Comparison of ENCODE assay signal across 10 cellular contexts in the genomic region with DNA sequence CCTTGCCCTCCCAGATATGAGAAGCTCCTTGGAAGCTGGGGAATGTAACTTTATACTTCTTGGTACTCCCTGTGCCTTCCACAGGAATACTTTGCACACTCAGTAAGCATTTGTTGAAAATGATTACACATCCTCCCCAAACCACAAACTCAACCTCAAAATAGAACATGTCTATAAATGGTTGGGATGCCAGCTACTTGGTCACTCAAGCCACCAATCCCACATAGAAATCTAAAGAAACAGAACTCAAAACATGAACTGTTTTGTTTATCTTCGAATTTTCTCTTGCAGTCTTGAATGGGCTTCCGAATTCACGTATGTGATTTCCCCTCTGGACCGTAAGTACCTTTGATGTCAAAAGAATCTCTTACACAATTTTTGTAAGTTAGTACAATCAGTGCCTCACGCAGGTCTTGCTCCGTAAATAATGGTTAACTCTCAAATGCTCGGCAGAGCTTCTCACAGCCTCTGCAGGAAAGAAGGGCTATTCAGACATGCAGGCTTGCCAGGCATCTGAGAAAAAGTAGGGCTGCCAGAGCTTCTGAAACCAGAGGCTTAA. TPM values are rescaled to one million over a fixed set of nuclear protein-coding genes. Genes with fewer than 3 reads are reported as not detected.
DNase-seq lines count a peak whose midpoint lies in the region; ATAC-seq and TF ChIP-seq lines count a peak whose summit lies in the region.
"Had no signal": no experiment of that assay in that cellular context is flagged by ENCODE, and none has a peak within 500 bp of the region (broad histone marks: within the 10 kb centered on the region; RNA-seq: fewer than 3 reads in every experiment).

No MANE protein-coding gene starts in this region.

- no peak for TF ChIP-seq EP300 in upper lobe of left lung (IDR thresholded peaks at IDR 0.05)

- intact Hi-C loops in left lung (cut with DNase I), result no loop called here

- WGBS in upper lobe of left lung, 2 donors, result 11 to 19% methylated on average over 7 of the region's 7 CpGs

- CTCF ChIA-PET in activated CD8-positive, alpha-beta memory T cell treated with anti-CD3 and anti-CD28 coated beads, Interleukin-2, amount 10 ng/mL, durations not matched to agents 7 days and 5 days (lab: Charles Lee), result interaction anchor here (0.8 kb wide), 1 partner anchor 161 kb away, joined by 3 read pairs; no protein-coding TSS in a partner anchor

- peak overlapping the region; percentile 7 for H3K4me3 Mint-ChIP-seq in activated CD8-positive, alpha-beta memory T cell treated with anti-CD3 and anti-CD28 coated beads, Interleukin-2, amount 10 ng/mL, durations not matched to agents 7 days and 5 days
- H3K4me3 Mint-ChIP-seq in stimulated activated memory B cell treated with anti-CD40 and anti-IgM and Interleukin-4, amounts not matched to agents 10 μg/mL and 1 μg/mL and 100 μg/mL, for 72 hours, result no peak overlapping the region

- no peak for TF ChIP-seq POLR2A in upper lobe of left lung (IDR thresholded peaks at IDR 0.05)

- peak overlapping the region; percentile 77 for H3K27ac ChIP-seq in angular gyrus (ENCODE audit: low read depth, low read length)
- H3K27ac ChIP-seq in left lung, result peak overlapping the region; percentile 83 to 85
- peak overlapping the region; percentile 63 to 82 (median 81) for H3K27ac ChIP-seq in upper lobe of left lung

- H3K36me3 ChIP-seq in left lung, result peaks cover 0 to 23% of the 10 kb centered on the region in 2 donors
- H3K36me3 ChIP-seq in upper lobe of left lung, result peaks cover 8 to 16% (median 14%) of the 10 kb centered on the region in 4 donors

- peaks cover 14% of the 10 kb centered on the region for H3K27me3 Mint-ChIP-seq in activated CD8-positive, alpha-beta memory T cell treated with anti-CD3 and anti-CD28 coated beads, Interleukin-2, amount 10 ng/mL, durations not matched to agents 7 days and 5 days
- H3K27me3 Mint-ChIP-seq in stimulated activated memory B cell treated with anti-CD40 and anti-IgM and Interleukin-4, amounts not matched to agents 10 μg/mL and 1 μg/mL and 100 μg/mL, for 72 hours, result peaks cover 85% of the 10 kb centered on the region

- peak; percentile 11 for ATAC-seq in activated CD8-positive, alpha-beta memory T cell treated with anti-CD3 and anti-CD28 coated beads, Interleukin-2, amount 10 ng/mL, durations not matched to agents 7 days and 5 days
- peak; percentile 74 for ATAC-seq in left lung
- ATAC-seq in upper lobe of left lung (ENCODE audit: low FRiP score in 2 of 2), result peak; percentile 65 to 72
- ATAC-seq in stimulated activated memory B cell treated with anti-CD40 and anti-IgM and Interleukin-4, amounts not matched to agents 10 μg/mL and 1 μg/mL and 100 μg/mL, for 72 hours, result no peak
- no peak for ATAC-seq in GM21526 (IDR thresholded peaks at IDR 0.05; ENCODE audit: low FRiP score, unreplicated experiment)

- H3K9me3 ChIP-seq in left lung (no peaks in the 10 kb centered on the region), upper lobe of left lung (no peaks in the 10 kb centered on the region)

- no peaks in the 10 kb centered on the region for H3K9me3 Mint-ChIP-seq in activated CD8-positive, alpha-beta memory T cell treated with anti-CD3 and anti-CD28 coated beads, Interleukin-2, amount 10 ng/mL, durations not matched to agents 7 days and 5 days (ENCODE audit: low read depth)
- H3K9me3 Mint-ChIP-seq in stimulated activated memory B cell treated with anti-CD40 and anti-IgM and Interleukin-4, amounts not matched to agents 10 μg/mL and 1 μg/mL and 100 μg/mL, for 72 hours, result no peaks in the 10 kb centered on the region

- TF ChIP-seq CTCF in left lung (IDR thresholded peaks at IDR 0.05), result no peak
- no peak for TF ChIP-seq CTCF in upper lobe of left lung (IDR thresholded peaks at IDR 0.05)

- H3K4me1 ChIP-seq in left lung, result peaks cover 22 to 58% of the 10 kb centered on the region in 2 donors
- H3K4me1 ChIP-seq in upper lobe of left lung, result peaks cover 21 to 42% (median 33%) of the 10 kb centered on the region in 4 donors

- peaks cover 45% of the 10 kb centered on the region for H3K4me1 Mint-ChIP-seq in activated CD8-positive, alpha-beta memory T cell treated with anti-CD3 and anti-CD28 coated beads, Interleukin-2, amount 10 ng/mL, durations not matched to agents 7 days and 5 days
- no peaks in the 10 kb centered on the region for H3K4me1 Mint-ChIP-seq in stimulated activated memory B cell treated with anti-CD40 and anti-IgM and Interleukin-4, amounts not matched to agents 10 μg/mL and 1 μg/mL and 100 μg/mL, for 72 hours

- peak overlapping the region; percentile 35 for H3K27ac Mint-ChIP-seq in activated CD8-positive, alpha-beta memory T cell treated with anti-CD3 and anti-CD28 coated beads, Interleukin-2, amount 10 ng/mL, durations not matched to agents 7 days and 5 days
- H3K27ac Mint-ChIP-seq in stimulated activated memory B cell treated with anti-CD40 and anti-IgM and Interleukin-4, amounts not matched to agents 10 μg/mL and 1 μg/mL and 100 μg/mL, for 72 hours, result no peak overlapping the region

- H3K4me3 ChIP-seq in left lung (peak overlapping the region in 1 of 2 donors; percentile 22), upper lobe of left lung (peak overlapping the region in 1 of 4 donors; percentile 4)

- no peak for DNase-seq in activated CD8-positive, alpha-beta memory T cell treated with anti-CD3 and anti-CD28 coated beads, Interleukin-2, amount 10 ng/mL, durations not matched to agents 7 days and 5 days
- DNase-seq in activated CD8-positive, alpha-beta memory T cell treated with anti-CD3 and anti-CD28 coated beads, Interleukin-2, amount 50 U/mL, for 48 hours, result no peak
- DNase-seq in left lung (no peak), upper lobe of left lung (no peak), NCI-H2171 (lab: John Stamatoyannopoulos, UW) (no peak)
- DNase-seq: COR-L47, NCI-H1105 had no signal

- H3K36me3 Mint-ChIP-seq in activated CD8-positive, alpha-beta memory T cell treated with anti-CD3 and anti-CD28 coated beads, Interleukin-2, amount 10 ng/mL, durations not matched to agents 7 days and 5 days, result peaks cover 7% of the 10 kb centered on the region
- H3K36me3 Mint-ChIP-seq in stimulated activated memory B cell treated with anti-CD40 and anti-IgM and Interleukin-4, amounts not matched to agents 10 μg/mL and 1 μg/mL and 100 μg/mL, for 72 hours, result no peaks in the 10 kb centered on the region

- H3K27me3 ChIP-seq in left lung, result no peaks in the 10 kb centered on the region
- no peaks in the 10 kb centered on the region for H3K27me3 ChIP-seq in upper lobe of left lung

RNA-seq across cellular contexts. Expression of a gene that starts 26.9 kb away (rescaled TPM):
- 1 to 10 TPM; 5.3 to 8.5 TPM for total RNA-seq in activated CD8-positive, alpha-beta memory T cell treated with anti-CD3 and anti-CD28 coated beads, Interleukin-2, amount 10 ng/mL, durations not matched to agents 7 days and 5 days
- total RNA-seq in left lung (100 to 1,000 TPM; 123 to 165 TPM), upper lobe of left lung (100 to 1,000 TPM; 105 to 222 (median 116) TPM)

RNA-seq across cellular contexts. Expression of a gene that starts 55.5 kb away (rescaled TPM):
- total RNA-seq in activated CD8-positive, alpha-beta memory T cell treated with anti-CD3 and anti-CD28 coated beads, Interleukin-2, amount 10 ng/mL, durations not matched to agents 7 days and 5 days, result 100 to 1,000 TPM; 178 to 211 TPM
- total RNA-seq in left lung (10 to 100 TPM; 62.2 to 89.0 TPM), upper lobe of left lung (10 to 100 TPM; 15.2 to 69.5 (median 29.8) TPM)

Comparison
In these comparisons a context has a peak if more than half of its experiments do, and no peak if none do; other contexts are left out.
1. ATAC-seq: peak in activated CD8-positive, alpha-beta memory T cell treated with anti-CD3 and anti-CD28 coated beads, Interleukin-2, amount 10 ng/mL, durations not matched to agents 7 days and 5 days (single experiment), left lung (single experiment) and upper lobe of left lung (2 of 2); none in stimulated activated memory B cell treated with anti-CD40 and anti-IgM and Interleukin-4, amounts not matched to agents 10 μg/mL and 1 μg/mL and 100 μg/mL, for 72 hours (single experiment) and GM21526 (single experiment).
2. RNA of a gene that starts 26.9 kb away (total RNA-seq): 123 to 165 TPM in left lung and 105 to 222 TPM in upper lobe of left lung; 5.3 to 8.5 TPM in activated CD8-positive, alpha-beta memory T cell treated with anti-CD3 and anti-CD28 coated beads, Interleukin-2, amount 10 ng/mL, durations not matched to agents 7 days and 5 days; every median in the first group is over 10 times any median in the second.
3. Peak in every context shown above with its lines, with median percentiles within 50 percentile points of each other: H3K27ac ChIP-seq.